ENCODE assay signal across 11 cellular contexts in genomic region chr3:124650798-124651197, GRCh38.
A peak's percentile ranks its signal among the peaks of the same experiment; 100 is the strongest.
DNase-seq lines count a peak whose midpoint lies in the region; ATAC-seq, FAIRE-seq and TF ChIP-seq lines count a peak whose summit lies in the region.
"Had no signal": no experiment of that assay in that cellular context is flagged by ENCODE, and none has a peak within 500 bp of the region (broad histone marks: within the 10 kb centered on the region; RNA-seq: fewer than 3 reads in every experiment).

No MANE protein-coding gene starts in this region.

- DNase-seq in GM12864 (ENCODE audit: low read depth) (peak; percentile 50), GM19239 (ENCODE audit: insufficient read length, low spot score) (no peak), NCI-H2081 (lab: John Stamatoyannopoulos, UW) (no peak), NCI-H2171 (lab: John Stamatoyannopoulos, UW) (no peak), NCI-H187 treated with DMSO at 0.1 percent for 48 hours (lab: John Stamatoyannopoulos, UW) (no peak)
- DNase-seq in activated T-helper 2 cell treated with anti-CD3 and anti-CD28 coated beads, Interferon-gamma antibody, Interleukin-2, Interleukin-4, amounts not matched to agents 10 μg/mL and 5 μg/mL and 100 μg/mL, durations not matched to agents 14 hours and 24 hours and 36 hours (ENCODE audit: low spot score) = no peak
- DNase-seq: mesenchymal stem cell, NCI-H2029 had no signal

- no peaks in the 10 kb centered on the region for H3K9me3 Mint-ChIP-seq in activated T-helper 2 cell treated with anti-CD3 and anti-CD28 coated beads, Interferon-gamma antibody, Interleukin-2, Interleukin-4, amounts not matched to agents 10 μg/mL and 5 μg/mL and 100 μg/mL, durations not matched to agents 14 hours and 24 hours and 36 hours

- peak; percentile 95 for FAIRE-seq in GM19239 (lab: Jason Lieb, UNC)
- FAIRE-seq: colon had no signal

- H3K4me3 Mint-ChIP-seq in activated T-helper 2 cell treated with anti-CD3 and anti-CD28 coated beads, Interferon-gamma antibody, Interleukin-2, Interleukin-4, amounts not matched to agents 10 μg/mL and 5 μg/mL and 100 μg/mL, durations not matched to agents 14 hours and 24 hours and 36 hours (ENCODE audit: low read depth) = no peak overlapping the region

- peak; percentile 78 for ATAC-seq in HG03039 (IDR thresholded peaks at IDR 0.05; ENCODE audit: unreplicated experiment)
- no peak for ATAC-seq in GM21390 (IDR thresholded peaks at IDR 0.05; ENCODE audit: unreplicated experiment)

- H3K4me1 Mint-ChIP-seq in activated T-helper 2 cell treated with anti-CD3 and anti-CD28 coated beads, Interferon-gamma antibody, Interleukin-2, Interleukin-4, amounts not matched to agents 10 μg/mL and 5 μg/mL and 100 μg/mL, durations not matched to agents 14 hours and 24 hours and 36 hours (ENCODE audit: low read depth) = peaks cover 20% of the 10 kb centered on the region

- no peak overlapping the region for H3K4me3 ChIP-seq in GM12864 (ENCODE audit: low read depth, low read length)

- intact Hi-C loops in activated T-helper 2 cell treated with anti-CD3 and anti-CD28 coated beads, Interferon-gamma antibody, Interleukin-2, Interleukin-4, amounts not matched to agents 10 μg/mL and 5 μg/mL and 100 μg/mL, durations not matched to agents 14 hours and 24 hours and 36 hours (cut with micrococcal nuclease) = loop anchor here (1.0 kb wide), 1 partner anchor 11 kb away; no protein-coding TSS in a partner anchor

- no peak for TF ChIP-seq CTCF in GM12864 (IDR thresholded peaks at IDR 0.05; ENCODE audit: low read depth, low read length, missing control alignments)

- H3K27ac Mint-ChIP-seq in activated T-helper 2 cell treated with anti-CD3 and anti-CD28 coated beads, Interferon-gamma antibody, Interleukin-2, Interleukin-4, amounts not matched to agents 10 μg/mL and 5 μg/mL and 100 μg/mL, durations not matched to agents 14 hours and 24 hours and 36 hours = peak overlapping the region; percentile 67

- H3K27me3 Mint-ChIP-seq in activated T-helper 2 cell treated with anti-CD3 and anti-CD28 coated beads, Interferon-gamma antibody, Interleukin-2, Interleukin-4, amounts not matched to agents 10 μg/mL and 5 μg/mL and 100 μg/mL, durations not matched to agents 14 hours and 24 hours and 36 hours (ENCODE audit: low read depth) = peaks cover 35% of the 10 kb centered on the region

- H3K36me3 Mint-ChIP-seq in activated T-helper 2 cell treated with anti-CD3 and anti-CD28 coated beads, Interferon-gamma antibody, Interleukin-2, Interleukin-4, amounts not matched to agents 10 μg/mL and 5 μg/mL and 100 μg/mL, durations not matched to agents 14 hours and 24 hours and 36 hours (ENCODE audit: low read depth) = no peaks in the 10 kb centered on the region
